8 cellular contexts compared by ENCODE assay signal in genomic region chr10:87436104-87436503, GRCh38.
DNase-seq lines count a peak whose midpoint lies in the region; ATAC-seq, FAIRE-seq and TF ChIP-seq lines count a peak whose summit lies in the region.
"Not testable (repeated sequence)": the region's sequence is repeated elsewhere in the genome, so short reads cannot be mapped to it uniquely, and the experiment has no call there.

No MANE protein-coding gene starts in this region.

- H3K4me1 Mint-ChIP-seq in memory B cell; stimulated activated effector memory CD8-positive, alpha-beta T cell treated with anti-CD3 and anti-CD28 coated beads, Interleukin-12 subunit alpha, Interleukin-12 subunit beta, amount 100 ng/mL, for 72 hours: not testable (repeated sequence)

- H3K4me3 ChIP-seq in epithelial cell of proximal tubule (ENCODE audit: low read depth, low read length), result not testable (repeated sequence)

- not testable (repeated sequence) for H3K9me3 Mint-ChIP-seq in memory B cell; stimulated activated effector memory CD8-positive, alpha-beta T cell treated with anti-CD3 and anti-CD28 coated beads, Interleukin-12 subunit alpha, Interleukin-12 subunit beta, amount 100 ng/mL, for 72 hours

- not testable (repeated sequence) for FAIRE-seq in D721Med (lab: Jason Lieb, UNC)

- H3K27me3 Mint-ChIP-seq in memory B cell, result not testable (repeated sequence)

- TF ChIP-seq CTCF in D721Med (IDR thresholded peaks at IDR 0.05; ENCODE audit: insufficient read depth, missing control alignments) (peak; percentile 15), epithelial cell of proximal tubule (conservative IDR thresholded peaks at IDR 0.05; ENCODE audit: low read depth, low read length) (peak; percentile 10)

- H3K36me3 Mint-ChIP-seq in memory B cell; stimulated activated effector memory CD8-positive, alpha-beta T cell treated with anti-CD3 and anti-CD28 coated beads, Interleukin-12 subunit alpha, Interleukin-12 subunit beta, amount 100 ng/mL, for 72 hours: not testable (repeated sequence)

- not testable (repeated sequence) for H3K27ac Mint-ChIP-seq in memory B cell; stimulated activated effector memory CD8-positive, alpha-beta T cell treated with anti-CD3 and anti-CD28 coated beads, Interleukin-12 subunit alpha, Interleukin-12 subunit beta, amount 100 ng/mL, for 72 hours

- not testable (repeated sequence) for DNase-seq in D721Med (ENCODE audit: insufficient read length, low spot score); epithelial cell of proximal tubule (ENCODE audit: low read depth); memory B cell (ENCODE audit: low spot score in 2 of 2); stimulated activated effector memory CD8-positive, alpha-beta T cell treated with anti-CD3 and anti-CD28 coated beads, Interleukin-12 subunit alpha, Interleukin-12 subunit beta, amount 100 ng/mL, for 72 hours (ENCODE audit: low spot score in 2 of 2)
- DNase-seq in activated CD8-positive, alpha-beta memory T cell treated with anti-CD3 and anti-CD28 coated beads, Interleukin-2, amount 50 U/mL, for 48 hours, result peak; percentile 49

- H3K4me3 Mint-ChIP-seq in memory B cell; stimulated activated effector memory CD8-positive, alpha-beta T cell treated with anti-CD3 and anti-CD28 coated beads, Interleukin-12 subunit alpha, Interleukin-12 subunit beta, amount 100 ng/mL, for 72 hours: not testable (repeated sequence)

- ATAC-seq in GM19468 (IDR thresholded peaks at IDR 0.05; ENCODE audit: extremely low read depth, unreplicated experiment), result peak; percentile 58
- peak; percentile 71 for ATAC-seq in HG02870 (IDR thresholded peaks at IDR 0.05; ENCODE audit: unreplicated experiment)
- peak; percentile 81 for ATAC-seq in HG03565 (IDR thresholded peaks at IDR 0.05; ENCODE audit: unreplicated experiment)
- ATAC-seq in memory B cell (ENCODE audit: low read depth), result peak; percentile 95
- ATAC-seq in stimulated activated effector memory CD8-positive, alpha-beta T cell treated with anti-CD3 and anti-CD28 coated beads, Interleukin-12 subunit alpha, Interleukin-12 subunit beta, amount 100 ng/mL, for 72 hours, result peak; percentile 94
